Comparison of ENCODE assay signal across 15 cellular contexts in genomic region chr9:18710089-18710488, GRCh38.
"Had no signal": no experiment of that assay in that cellular context is flagged by ENCODE, and none has a peak within 500 bp of the region (broad histone marks: within the 10 kb centered on the region; RNA-seq: fewer than 3 reads in every experiment).

No MANE protein-coding gene starts in this region.

- H3K36me3 Mint-ChIP-seq: immature natural killer cell, naive B cell had no signal

- H3K4me1 Mint-ChIP-seq: activated CD4-positive, alpha-beta T cell treated with anti-CD3 and anti-CD28 coated beads, Interleukin-2, amount 10 ng/mL, durations not matched to agents 7 days and 5 days; activated T-helper 17 cell treated with anti-CD3 and anti-CD28 coated beads, Interleukin-2, amount 50 U/mL, for 72 hours; immature natural killer cell; naive B cell had no signal

- H3K27ac ChIP-seq: tibial artery had no signal

- H3K4me3 Mint-ChIP-seq: activated CD4-positive, alpha-beta T cell treated with anti-CD3 and anti-CD28 coated beads, Interleukin-2, amount 10 ng/mL, durations not matched to agents 7 days and 5 days; activated T-helper 17 cell treated with anti-CD3 and anti-CD28 coated beads, Interleukin-2, amount 50 U/mL, for 72 hours; immature natural killer cell; naive B cell; WTC11 had no signal

- H3K36me3 ChIP-seq: tibial artery had no signal

- H3K9me3 Mint-ChIP-seq: activated CD4-positive, alpha-beta T cell treated with anti-CD3 and anti-CD28 coated beads, Interleukin-2, amount 10 ng/mL, durations not matched to agents 7 days and 5 days; activated T-helper 17 cell treated with anti-CD3 and anti-CD28 coated beads, Interleukin-2, amount 50 U/mL, for 72 hours had no signal

- H3K9me3 ChIP-seq: tibial artery had no signal

- H3K27me3 Mint-ChIP-seq: activated CD4-positive, alpha-beta T cell treated with anti-CD3 and anti-CD28 coated beads, Interleukin-2, amount 10 ng/mL, durations not matched to agents 7 days and 5 days; activated T-helper 17 cell treated with anti-CD3 and anti-CD28 coated beads, Interleukin-2, amount 50 U/mL, for 72 hours; naive B cell had no signal

- ATAC-seq: activated T-helper 17 cell treated with anti-CD3 and anti-CD28 coated beads, Interleukin-2, amount 50 U/mL, for 72 hours; left colon; WTC11 had no signal

- DNase-seq: activated CD4-positive, alpha-beta T cell treated with anti-CD3 and anti-CD28 coated beads, Interleukin-2, amount 10 ng/mL, durations not matched to agents 7 days and 5 days; activated CD8-positive, alpha-beta memory T cell treated with anti-CD3 and anti-CD28 coated beads for 24 hours; activated naive CD4-positive, alpha-beta T cell treated with anti-CD3 and anti-CD28 coated beads, Interleukin-2, amount 50 U/mL, for 16 hours; activated T-cell treated with anti-CD3 and anti-CD28 coated beads for 4 hours; amniotic stem cell; immature natural killer cell; left colon; naive B cell; retina; small intestine; tibial artery had no signal

- H3K27ac Mint-ChIP-seq: activated CD4-positive, alpha-beta T cell treated with anti-CD3 and anti-CD28 coated beads, Interleukin-2, amount 10 ng/mL, durations not matched to agents 7 days and 5 days; activated T-helper 17 cell treated with anti-CD3 and anti-CD28 coated beads, Interleukin-2, amount 50 U/mL, for 72 hours; immature natural killer cell; naive B cell; WTC11 had no signal

- H3K27me3 ChIP-seq: tibial artery had no signal

- H3K4me3 ChIP-seq: lung, tibial artery had no signal

- FAIRE-seq: endothelial cell of umbilical vein, small intestine had no signal
